7 cellular contexts compared by ENCODE assay signal in genomic region chr3:39150803-39151631, GRCh38. TPM values are rescaled to one million over a fixed set of nuclear protein-coding genes. Genes with fewer than 3 reads are reported as not detected.
DNase-seq lines count a peak whose midpoint lies in the region; ATAC-seq and TF ChIP-seq lines count a peak whose summit lies in the region.

No MANE protein-coding gene starts in this region.

- H3K27me3 ChIP-seq in GM23338 (ENCODE audit: insufficient read depth): no peaks in the 10 kb centered on the region
- H3K27me3 ChIP-seq in heart right ventricle: no peaks in the 10 kb centered on the region
- H3K27me3 ChIP-seq in trophoblast cell (ENCODE audit: insufficient read depth, low read length): no peaks in the 10 kb centered on the region
- H3K27me3 ChIP-seq in aorta (ENCODE audit: control insufficient read depth in 1 of 2, insufficient read depth in 2 of 2, low read length in 1 of 2): no peaks in the 10 kb centered on the region

- H3K4me3 ChIP-seq in GM23338 (peak overlapping the region; percentile 87), heart right ventricle (peak overlapping the region; percentile 77 to 99 (median 96)), trophoblast cell (ENCODE audit: low read depth, low read length) (peak overlapping the region; percentile 86), aorta (ENCODE audit: low read length in 2 of 2) (peak overlapping the region; percentile 13 to 91)

- H3K9me3 ChIP-seq in heart right ventricle (no peaks in the 10 kb centered on the region), trophoblast cell (ENCODE audit: insufficient read depth, low read depth, low read length) (no peaks in the 10 kb centered on the region), aorta (ENCODE audit: control insufficient read depth, low read length) (no peaks in the 10 kb centered on the region)

- peak overlapping the region; percentile 92 for H3K27ac Mint-ChIP-seq in GM23338

- peak overlapping the region; percentile 97 for H2BK5ac ChIP-seq in trophoblast cell (ENCODE audit: low read depth, low read length, poor library complexity)

- H4K12ac ChIP-seq in trophoblast cell (ENCODE audit: low read depth, low read length): no peak overlapping the region

- TF ChIP-seq CTCF in GM23338 (conservative IDR thresholded peaks at IDR 0.05; ENCODE audit: low read depth in 2 of 2) (no peak), heart right ventricle (IDR thresholded peaks at IDR 0.05) (no peak)

- peak overlapping the region; percentile 90 for H3K18ac ChIP-seq in trophoblast cell (ENCODE audit: low read length)

- H3K4ac ChIP-seq in trophoblast cell (ENCODE audit: low read depth, low read length): peak overlapping the region; percentile 61

- H3K9me3 Mint-ChIP-seq in GM23338: no peaks in the 10 kb centered on the region; the same call in 2 of the 3 replicates

- peaks cover 8% of the 10 kb centered on the region for H3K36me3 Mint-ChIP-seq in GM23338 (ENCODE audit: low read depth)

- H4K91ac ChIP-seq in trophoblast cell (ENCODE audit: low read depth, low read length): peak overlapping the region; percentile 82

- peaks cover 81% of the 10 kb centered on the region for H3K4me1 Mint-ChIP-seq in GM23338

- H3K79me2 ChIP-seq in GM23338 (replicated peaks; ENCODE audit: insufficient read depth) (peaks cover 41% of the 10 kb centered on the region), trophoblast cell (ENCODE audit: control insufficient read depth, insufficient read depth, low read length, poor library complexity) (peaks cover 53% of the 10 kb centered on the region)

- peaks cover 77% of the 10 kb centered on the region for H3K79me1 ChIP-seq in trophoblast cell (ENCODE audit: low read length)

- peaks cover 33% of the 10 kb centered on the region for H3K27me3 Mint-ChIP-seq in GM23338 (ENCODE audit: insufficient read depth, low read depth, poor library complexity)

- H2BK12ac ChIP-seq in trophoblast cell (ENCODE audit: low read length): peak overlapping the region; percentile 92

- H4K20me1 ChIP-seq in GM23338 (replicated peaks; ENCODE audit: insufficient read depth): no peaks in the 10 kb centered on the region; the same call in 1 of the 2 replicates

- peak overlapping the region; percentile 84 for H3K4me3 Mint-ChIP-seq in GM23338

- peak; percentile 95 for DNase-seq in GM23338 (ENCODE audit: low spot score)
- peak; percentile 87 for DNase-seq in RKO (ENCODE audit: low spot score)
- DNase-seq in amygdala (lab: John Stamatoyannopoulos, UW): peak in 42 of 56 donors; percentile 27 to 89 (median 58)
- peak; percentile 80 to 92 for DNase-seq in heart right ventricle
- peak; percentile 86 to 88 for DNase-seq in trophoblast cell
- peak; percentile 96 to 97 for DNase-seq in aorta
- no peak for DNase-seq in NCI-H1092 (lab: John Stamatoyannopoulos, UW)

- H3K23ac ChIP-seq in trophoblast cell (ENCODE audit: low read length): no peak overlapping the region

- peak; percentile 13 for ATAC-seq in GM23338
- ATAC-seq in heart right ventricle: peak; percentile 10 to 53 (median 38)
- ATAC-seq in aorta (ENCODE audit: low FRiP score): peak; percentile 69

- peak overlapping the region; percentile 71 for H3K9ac ChIP-seq in trophoblast cell (ENCODE audit: low read length)

- peaks cover 64% of the 10 kb centered on the region for H3K4me1 ChIP-seq in GM23338 (ENCODE audit: insufficient read depth)
- H3K4me1 ChIP-seq in heart right ventricle: peaks cover 39 to 81% (median 70%) of the 10 kb centered on the region in 9 donors
- H3K4me1 ChIP-seq in trophoblast cell (ENCODE audit: control insufficient read depth in 1 of 2, insufficient read depth in 2 of 2, low read length in 2 of 2): peaks cover 50 to 52% of the 10 kb centered on the region in 2 experiments
- H3K4me1 ChIP-seq in aorta (ENCODE audit: control insufficient read depth in 1 of 2, insufficient read depth in 2 of 2, low read length in 2 of 2): peaks cover 10% of the 10 kb centered on the region in 2 donors

- H2AFZ ChIP-seq in GM23338 (no peak overlapping the region), trophoblast cell (ENCODE audit: insufficient read depth, low read length, poor library complexity) (peak overlapping the region; percentile 46)

- H3K36me3 ChIP-seq in GM23338 (ENCODE audit: insufficient read depth): peaks cover 4% of the 10 kb centered on the region; the same call in 1 of the 2 replicates
- peaks cover 0 to 8% (median 3%) of the 10 kb centered on the region in 9 donors for H3K36me3 ChIP-seq in heart right ventricle
- peaks cover 5 to 6% of the 10 kb centered on the region in 2 experiments for H3K36me3 ChIP-seq in trophoblast cell (ENCODE audit: control insufficient read depth in 1 of 2, insufficient read depth in 2 of 2, low read length in 2 of 2)
- peaks cover 0 to 1% of the 10 kb centered on the region in 2 donors for H3K36me3 ChIP-seq in aorta (ENCODE audit: control insufficient read depth in 1 of 2, insufficient read depth in 2 of 2, low read length in 1 of 2)

- H3K27ac ChIP-seq in GM23338 (ENCODE audit: low read depth) (peak overlapping the region; percentile 94), heart right ventricle (peak overlapping the region; percentile 97 to 100 (median 100)), trophoblast cell (ENCODE audit: low read depth, low read length) (peak overlapping the region; percentile 98), aorta (ENCODE audit: low read depth in 1 of 2, low read length in 2 of 2) (peak overlapping the region; percentile 83 to 84)

- H3K4me2 ChIP-seq in GM23338 (peak overlapping the region; percentile 99), trophoblast cell (ENCODE audit: low read length) (peak overlapping the region; percentile 85)

- H3K9me2 ChIP-seq in GM23338 (ENCODE audit: insufficient read depth): no peaks in the 10 kb centered on the region

- 26 to 29% methylated on average over 9 of the region's 9 CpGs for WGBS in heart right ventricle, 2 donors
- WGBS in trophoblast cell (ENCODE audit: extremely low coverage, insufficient coverage, insufficient read length): no CpG with 5 or more reads among the region's 9 CpGs
- 3% methylated on average over 9 of the region's 9 CpGs for WGBS in aorta, 2 donors

- peak overlapping the region; percentile 85 for H4K8ac ChIP-seq in trophoblast cell (ENCODE audit: low read depth, low read length)

- H2AK5ac ChIP-seq in trophoblast cell (ENCODE audit: low read length): peak overlapping the region; percentile 80

- H3K14ac ChIP-seq in trophoblast cell (ENCODE audit: low read length): peak overlapping the region; percentile 89

- H3F3A ChIP-seq in GM23338 (replicated peaks; ENCODE audit: low read depth): peaks cover 11% of the 10 kb centered on the region

- peak overlapping the region; percentile 91 for H2BK120ac ChIP-seq in trophoblast cell (ENCODE audit: insufficient read depth, low read length, poor library complexity)

- intact Hi-C loops in heart right ventricle (cut with DNase I) (no loop called here), aorta (cut with DNase I) (loop anchor here in 1 of 2 donors (1.0 kb wide), 1 partner anchor 27 kb away; no protein-coding TSS in a partner anchor)

TF ChIP-seq in GM23338, 12 proteins besides CTCF, POLR2A, EP300 and RAD21:
- TF ChIP-seq CREB1 (CRISPR knock-in tag; IDR thresholded peaks at IDR 0.05; ENCODE audit: low read depth): peak; percentile 42; the same call in 1 of the 2 replicates
- TF ChIP-seq EZH2 (IDR thresholded peaks at IDR 0.05; ENCODE audit: low read depth, unreplicated experiment): no peak

RNA-seq across cellular contexts. Expression of gene CSRNP1, which starts 2.4 kb away (rescaled TPM):
- total RNA-seq in GM23338 (2014; rRNA removed; shearing (Covaris generic)): 8.3 and 10.0 TPM in 2 replicates
- 4.7 and 4.9 TPM in 2 replicates for polyA plus RNA-seq in GM23338 (2016; fragmentation: Nextera tagmentation; extraction: Ambion mirVana)
- total RNA-seq in heart right ventricle: 10 to 100 TPM in 9 of 10 donors, 1 to 10 TPM in 1; 7.4 to 46.3 (median 17.7) TPM
- 10 to 100 TPM; 14.1 to 28.1 TPM for polyA plus RNA-seq in heart right ventricle
- polyA plus RNA-seq in trophoblast cell (2013): 35.6 and 35.8 TPM in 2 replicates
- total RNA-seq in aorta: 100 to 1,000 TPM in 1 of 2 donors, 10 to 100 TPM in 1; 41.9 to 117 TPM
- 10 to 100 TPM; 15.8 to 27.3 TPM for polyA plus RNA-seq in aorta

RNA-seq across cellular contexts. Expression of gene XIRP1, which starts 41.4 kb away (rescaled TPM):
- not detected in 2 replicates for total RNA-seq in GM23338 (2014; rRNA removed; shearing (Covaris generic))
- 0.03 TPM in 1 of 2 replicates, not detected in the other for polyA plus RNA-seq in GM23338 (2016; fragmentation: Nextera tagmentation; extraction: Ambion mirVana)
- total RNA-seq in heart right ventricle: 1,000 to 10,000 TPM in 2 of 10 donors, 100 to 1,000 TPM in 8; 277 to 1,691 (median 608) TPM
- polyA plus RNA-seq in heart right ventricle: 100 to 1,000 TPM; 404 to 586 TPM
- polyA plus RNA-seq in trophoblast cell (2013): 0.05 and 0.07 TPM in 2 replicates
- total RNA-seq in aorta: under 1 TPM in 1 of 2 donors, not detected in 1; 0.19 TPM
- under 1 TPM; 0.13 to 0.75 TPM for polyA plus RNA-seq in aorta

RNA-seq across cellular contexts. Expression of gene TTC21A, which starts 43.5 kb away (rescaled TPM):
- 2.0 and 2.1 TPM in 2 replicates for total RNA-seq in GM23338 (2014; rRNA removed; shearing (Covaris generic))
- polyA plus RNA-seq in GM23338 (2016; fragmentation: Nextera tagmentation; extraction: Ambion mirVana): 1.8 and 2.5 TPM in 2 replicates
- 1 to 10 TPM; 1.1 to 3.1 (median 1.5) TPM for total RNA-seq in heart right ventricle
- 1 to 10 TPM in 1 of 2 donors, under 1 TPM in 1; 0.80 to 7.5 TPM for polyA plus RNA-seq in heart right ventricle
- polyA plus RNA-seq in trophoblast cell (2013): 1.8 and 2.1 TPM in 2 replicates
- 10 to 100 TPM in 1 of 2 donors, 1 to 10 TPM in 1; 3.6 to 11.6 TPM for total RNA-seq in aorta
- polyA plus RNA-seq in aorta: 10 to 100 TPM in 1 of 2 donors, 1 to 10 TPM in 1; 1.8 to 15.0 TPM

RNA-seq across cellular contexts. Expression of gene GORASP1, which starts 43.6 kb away (rescaled TPM):
- total RNA-seq in GM23338 (2014; rRNA removed; shearing (Covaris generic)): 32.7 and 38.3 TPM in 2 replicates
- 8.5 and 10.3 TPM in 2 replicates for polyA plus RNA-seq in GM23338 (2016; fragmentation: Nextera tagmentation; extraction: Ambion mirVana)
- total RNA-seq in heart right ventricle: 10 to 100 TPM; 35.8 to 54.2 (median 41.1) TPM
- polyA plus RNA-seq in heart right ventricle: 10 to 100 TPM; 28.4 to 37.2 TPM
- 19.6 and 19.9 TPM in 2 replicates for polyA plus RNA-seq in trophoblast cell (2013)
- 10 to 100 TPM; 52.3 to 62.2 TPM for total RNA-seq in aorta
- 10 to 100 TPM; 14.7 to 66.3 TPM for polyA plus RNA-seq in aorta

Comparison
In these comparisons a context has a peak if more than half of its experiments do, and no peak if none do; other contexts are left out.
1. ATAC-seq: peak in every context shown above with its lines; median percentile 69 in aorta; 38 in heart right ventricle; 13 in GM23338.
2. RNA of gene XIRP1, which starts 41.4 kb away (total RNA-seq): 277 to 1,691 TPM in heart right ventricle; 0.19 TPM in aorta and not detected in GM23338; every median in the first group is over 100 times any median in the second.
3. Peak in every context shown above with its lines, with median percentiles within 50 percentile points of each other: H3K27ac ChIP-seq and H3K4me3 ChIP-seq.